34 cellular contexts compared by ENCODE assay signal in the genomic region with DNA sequence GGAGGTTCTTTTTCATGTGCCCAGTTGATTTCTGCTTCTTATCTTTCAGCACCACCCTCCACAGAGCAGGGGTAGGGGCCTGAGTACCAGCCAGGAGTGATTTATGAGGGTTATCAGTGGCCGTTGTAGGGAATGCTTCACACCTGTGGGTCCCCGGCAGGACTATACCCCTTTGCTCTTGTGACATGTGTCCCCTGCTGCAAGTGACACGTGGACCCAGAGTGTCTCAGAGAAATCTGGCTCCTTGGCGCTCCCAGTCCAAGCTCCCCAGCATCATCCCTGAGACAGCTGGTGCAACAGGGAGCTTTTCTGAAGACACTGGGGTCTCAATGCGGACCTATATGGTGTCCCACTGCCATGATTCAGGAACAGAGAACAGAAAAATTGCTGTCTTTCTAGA.
"Had no signal": no experiment of that assay in that cellular context is flagged by ENCODE, and none has a peak within 500 bp of the region (broad histone marks: within the 10 kb centered on the region; RNA-seq: fewer than 3 reads in every experiment).

No MANE protein-coding gene starts in this region.

- DNase-seq: activated CD4-positive, alpha-beta memory T cell treated with anti-CD3 and anti-CD28 coated beads, Interleukin-2, amount 10 ng/mL, durations not matched to agents 7 days and 5 days; activated CD4-positive, alpha-beta T cell treated with anti-CD3 and anti-CD28 coated beads for 1 hour; activated CD4-positive, alpha-beta T cell treated with anti-CD3 and anti-CD28 coated beads for 36 hours; activated CD4-positive, alpha-beta T cell treated with anti-CD3 and anti-CD28 coated beads for 48 hours; activated CD4-positive, alpha-beta T cell treated with anti-CD3 and anti-CD28 coated beads, Interleukin-2, amount 10 ng/mL, durations not matched to agents 7 days and 5 days; activated CD4-positive, alpha-beta T cell treated with anti-CD3 and anti-CD28 coated beads, Interleukin-2, amount 50 U/mL, for 48 hours; activated CD4-positive, CD25-positive, alpha-beta regulatory T cell; activated CD8-positive, alpha-beta memory T cell treated with anti-CD3 and anti-CD28 coated beads for 24 hours; activated CD8-positive, alpha-beta memory T cell treated with anti-CD3 and anti-CD28 coated beads, Interleukin-2, amount 10 ng/mL, durations not matched to agents 7 days and 5 days; activated CD8-positive, alpha-beta memory T cell treated with anti-CD3 and anti-CD28 coated beads, Interleukin-2, amount 50 U/mL, for 48 hours; activated CD8-positive, alpha-beta T cell treated with anti-CD3 and anti-CD28 coated beads, Interleukin-2, amount 10 ng/mL, durations not matched to agents 7 days and 5 days; activated effector memory CD4-positive, alpha-beta T cell treated with Interleukin-2 at 50 U/mL for 16 hours; activated gamma-delta T cell; activated naive CD4-positive, alpha-beta T cell; activated naive CD4-positive, alpha-beta T cell treated with anti-CD3 and anti-CD28 coated beads for 36 hours; activated naive CD4-positive, alpha-beta T cell treated with anti-CD3 and anti-CD28 coated beads, Interleukin-2, amount 50 U/mL, for 16 hours; activated naive CD8-positive, alpha-beta T cell treated with anti-CD3 and anti-CD28 coated beads for 36 hours; activated T-cell treated with anti-CD3 and anti-CD28 coated beads, Interleukin-2, amount 50 U/mL, for 24 hours; activated T-cell treated with anti-CD3 and anti-CD28 coated beads, Interleukin-2, amount 50 U/mL, for 48 hours; adrenal gland; amniotic stem cell; aorta; body of pancreas; brain microvascular endothelial cell; caudate nucleus; cerebellar nuclear complex; T-helper 1 cell; T-helper 2 cell; T-helper 9 cell; WERI-Rb-1 had no signal

- H3K4me3 ChIP-seq: adrenal gland, body of pancreas, breast epithelium had no signal

- ATAC-seq: activated CD4-positive, alpha-beta T cell treated with anti-CD3 and anti-CD28 coated beads for 36 hours; activated CD4-positive, CD25-positive, alpha-beta regulatory T cell treated with anti-CD3 and anti-CD28 coated beads, Interleukin-2, amount 50 U/mL, for 24 hours; activated CD8-positive, alpha-beta memory T cell treated with anti-CD3 and anti-CD28 coated beads, Interleukin-2, amount 10 ng/mL, durations not matched to agents 7 days and 5 days; activated CD8-positive, alpha-beta T cell treated with anti-CD3 and anti-CD28 coated beads, Interleukin-2, amount 10 ng/mL, durations not matched to agents 7 days and 5 days; activated naive CD4-positive, alpha-beta T cell treated with anti-CD3 and anti-CD28 coated beads, Interleukin-2, amount 50 U/mL, for 72 hours; body of pancreas; WTC11 had no signal

- H3K27ac ChIP-seq: adrenal gland, body of pancreas, brain microvascular endothelial cell, breast epithelium, WERI-Rb-1 had no signal
